In the genomic region with DNA sequence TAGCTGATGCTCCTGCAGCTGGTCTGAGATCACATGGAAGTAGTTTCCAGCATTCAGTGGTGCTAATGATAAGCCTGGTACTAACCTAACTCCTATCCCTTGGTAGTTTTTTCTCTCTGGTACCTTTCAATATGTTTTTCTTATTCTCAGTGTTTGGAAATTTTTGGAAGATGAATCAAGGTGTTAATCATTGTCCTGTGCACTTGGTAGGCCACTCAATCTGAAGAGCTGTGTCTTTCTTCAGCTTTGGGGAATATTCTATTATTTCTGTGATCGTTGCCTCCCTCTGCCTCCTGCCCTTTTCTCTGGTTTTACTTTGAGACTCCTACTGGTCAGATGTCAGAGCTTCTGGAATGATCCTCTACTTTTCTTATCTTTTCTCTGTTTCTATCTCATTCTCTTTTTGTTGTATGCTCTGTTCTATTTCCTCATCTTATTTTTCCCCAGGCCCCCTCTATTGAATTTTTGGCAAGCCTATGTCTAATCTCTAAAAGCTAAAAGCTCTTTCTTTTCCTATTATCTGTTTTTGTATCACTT, we compare ENCODE assay signal across 24 cellular contexts.
DNase-seq lines count a peak whose midpoint lies in the region; TF ChIP-seq lines count a peak whose summit lies in the region.
"Had no signal": no experiment of that assay in that cellular context is flagged by ENCODE, and none has a peak within 500 bp of the region (broad histone marks: within the 10 kb centered on the region; RNA-seq: fewer than 3 reads in every experiment).

No MANE protein-coding gene starts in this region.

- no peak overlapping the region for H3K4me3 ChIP-seq in epithelial cell of proximal tubule (ENCODE audit: low read depth, low read length)
- no peak overlapping the region for H3K4me3 ChIP-seq in effector memory CD4-positive, alpha-beta T cell (ENCODE audit: insufficient read depth, low read depth, low read length, poor library complexity, severe bottlenecking)
- no peak overlapping the region for H3K4me3 ChIP-seq in esophagus muscularis mucosa
- H3K4me3 ChIP-seq: GM12878, SJCRH30, transverse colon had no signal

- 95% methylated on average over 1 of the region's 1 CpG for WGBS in esophagus muscularis mucosa

- no peaks in the 10 kb centered on the region for H3K27me3 ChIP-seq in effector memory CD4-positive, alpha-beta T cell (replicated peaks; ENCODE audit: control insufficient read depth, insufficient read depth, low read length, poor library complexity, severe bottlenecking)
- H3K27me3 ChIP-seq in esophagus muscularis mucosa: no peaks in the 10 kb centered on the region
- H3K27me3 ChIP-seq: SJCRH30, transverse colon had no signal

- peak; percentile 33 for TF ChIP-seq CTCF in epithelial cell of proximal tubule (conservative IDR thresholded peaks at IDR 0.05; ENCODE audit: low read depth, low read length)
- no peak for TF ChIP-seq CTCF in neural crest cell (conservative IDR thresholded peaks at IDR 0.05)
- no peak for TF ChIP-seq CTCF in esophagus muscularis mucosa (IDR thresholded peaks at IDR 0.05)

- no peaks in the 10 kb centered on the region for H3K4me1 ChIP-seq in effector memory CD4-positive, alpha-beta T cell (ENCODE audit: control insufficient read depth, insufficient read depth, low read length, poor library complexity, severe bottlenecking)
- H3K4me1 ChIP-seq in esophagus muscularis mucosa: no peaks in the 10 kb centered on the region
- H3K4me1 ChIP-seq: SJCRH30, transverse colon had no signal

- no peak for TF ChIP-seq EP300 in esophagus muscularis mucosa (IDR thresholded peaks at IDR 0.05)

- H3K36me3 Mint-ChIP-seq in neural crest cell (ENCODE audit: low read depth): no peaks in the 10 kb centered on the region
- H3K36me3 Mint-ChIP-seq: activated naive CD4-positive, alpha-beta T cell treated with anti-CD3 and anti-CD28 coated beads, Interleukin-2, amount 50 U/mL, for 72 hours had no signal

- H3K4me1 Mint-ChIP-seq in neural crest cell: peaks cover 7% of the 10 kb centered on the region

- peak; percentile 14 for DNase-seq in Caki2 (ENCODE audit: low read depth)
- DNase-seq in LHCN-M2 (ENCODE audit: low read depth): peak; percentile 5
- DNase-seq in epithelial cell of proximal tubule (ENCODE audit: low read depth): no peak
- no peak for DNase-seq in neural crest cell (ENCODE audit: low read depth, low spot score)
- DNase-seq in activated T-cell treated with anti-CD3 and anti-CD28 coated beads, Interleukin-2, amount 50 U/mL, for 1 hour: no peak
- no peak for DNase-seq in effector memory CD4-positive, alpha-beta T cell
- no peak for DNase-seq in Kasumi-1 (lab: John Stamatoyannopoulos, UW)
- DNase-seq in esophagus muscularis mucosa (ENCODE audit: extremely low spot score): no peak
- DNase-seq: activated CD4-positive, alpha-beta T cell treated with anti-CD3 and anti-CD28 coated beads, Interleukin-2, amount 50 U/mL, for 48 hours; cortex of kidney; glutamatergic neuron; NCI-H1105; NCI-H2029; NCI-H226; NCI-H748 treated with DMSO at 0.1 percent for 48 hours; right cardiac atrium; SJCRH30; stimulated activated CD4-positive, alpha-beta T cell treated with anti-CD3 and anti-CD28 coated beads, Interleukin-2, amount 100 ng/mL, for 48 hours; T-helper 1 cell; transverse colon had no signal

- H3K9me3 Mint-ChIP-seq in neural crest cell: no peaks in the 10 kb centered on the region
- H3K9me3 Mint-ChIP-seq: activated naive CD4-positive, alpha-beta T cell treated with anti-CD3 and anti-CD28 coated beads, Interleukin-2, amount 50 U/mL, for 72 hours had no signal

- intact Hi-C loops in esophagus muscularis mucosa (cut with DNase I): no loop called here

- peaks cover 3% of the 10 kb centered on the region for H3K27me3 Mint-ChIP-seq in neural crest cell (ENCODE audit: low read depth)

- no peak overlapping the region for H3K4me3 Mint-ChIP-seq in neural crest cell

- H3K27ac Mint-ChIP-seq in neural crest cell (ENCODE audit: unreplicated experiment): peak overlapping the region; percentile 81
- H3K27ac Mint-ChIP-seq: activated naive CD4-positive, alpha-beta T cell treated with anti-CD3 and anti-CD28 coated beads, Interleukin-2, amount 50 U/mL, for 72 hours had no signal

- TF ChIP-seq POLR2A in esophagus muscularis mucosa (IDR thresholded peaks at IDR 0.05; ENCODE audit: low read depth): no peak

- in situ Hi-C loops in Caki2 (cut with HindIII; ENCODE audit: low pct_unique_long_range_greater_than_20kb, low sequenced_read_pairs): no loop called here

- H3K9me3 ChIP-seq in effector memory CD4-positive, alpha-beta T cell (ENCODE audit: control insufficient read depth, low read length): no peaks in the 10 kb centered on the region
- H3K9me3 ChIP-seq in esophagus muscularis mucosa: no peaks in the 10 kb centered on the region
- H3K9me3 ChIP-seq: SJCRH30, transverse colon had no signal

- H3K27ac ChIP-seq in effector memory CD4-positive, alpha-beta T cell (ENCODE audit: insufficient read depth, low read length, poor library complexity, severe bottlenecking): no peak overlapping the region
- no peak overlapping the region for H3K27ac ChIP-seq in esophagus muscularis mucosa (replicated peaks in 1 of 4)
- H3K27ac ChIP-seq: C4-2B, HL-60, SJCRH30, transverse colon had no signal

- H3K36me3 ChIP-seq in effector memory CD4-positive, alpha-beta T cell (ENCODE audit: control insufficient read depth, insufficient read depth, low read length): no peaks in the 10 kb centered on the region
- no peaks in the 10 kb centered on the region for H3K36me3 ChIP-seq in esophagus muscularis mucosa
- H3K36me3 ChIP-seq: SJCRH30, transverse colon had no signal

Comparison
In these comparisons a context has a peak if more than half of its experiments do, and no peak if none do; other contexts are left out.
1. DNase-seq: peak in Caki2 (single experiment) and LHCN-M2 (single experiment); none in epithelial cell of proximal tubule (single experiment), neural crest cell (single experiment), activated T-cell treated with anti-CD3 and anti-CD28 coated beads, Interleukin-2, amount 50 U/mL, for 1 hour (single experiment), effector memory CD4-positive, alpha-beta T cell (0 of 3), Kasumi-1 (0 of 2) and esophagus muscularis mucosa (single experiment).